22 cellular contexts compared by ENCODE assay signal in the genomic region with DNA sequence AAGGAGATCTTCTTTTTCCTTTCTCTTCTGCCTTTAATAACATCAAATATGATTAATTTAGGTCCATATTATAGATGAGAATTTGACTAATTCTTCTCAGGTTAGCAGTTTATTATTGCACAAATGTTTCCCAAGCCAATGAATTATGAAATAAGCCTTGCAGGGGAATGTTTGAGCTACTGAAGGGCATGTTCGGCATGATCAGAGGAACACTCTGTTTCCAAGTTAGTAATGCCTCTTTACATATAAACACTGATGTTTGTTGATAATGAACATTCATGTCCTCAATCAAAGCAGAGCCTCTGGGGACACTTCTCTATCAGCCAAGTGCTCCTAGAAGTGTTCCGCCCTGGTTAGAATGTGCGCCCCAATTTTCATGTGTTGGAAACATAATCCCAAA. TPM values are rescaled to one million over a fixed set of nuclear protein-coding genes. Genes with fewer than 3 reads are reported as not detected.
A peak's percentile ranks its signal among the peaks of the same experiment; 100 is the strongest.
DNase-seq lines count a peak whose midpoint lies in the region; ATAC-seq and TF ChIP-seq lines count a peak whose summit lies in the region.
"Had no signal": no experiment of that assay in that cellular context is flagged by ENCODE, and none has a peak within 500 bp of the region (broad histone marks: within the 10 kb centered on the region; RNA-seq: fewer than 3 reads in every experiment).

No MANE protein-coding gene starts in this region.

- no peak overlapping the region for H3K4me3 ChIP-seq in adipocyte (ENCODE audit: low read length)
- no peak overlapping the region for H3K4me3 ChIP-seq in right lobe of liver
- H3K4me3 ChIP-seq: A549; BLaER1 treated with 17β-estradiol and CSF1 and Interleukin-3, amounts not matched to agents 10 nM and 100 nM; GM12878; GM23338 had no signal

- peak; percentile 16 for DNase-seq in adipocyte (ENCODE audit: low read depth)
- DNase-seq in left lobe of liver (ENCODE audit: low spot score): no peak
- DNase-seq in right lobe of liver: no peak
- DNase-seq in GM20000 (ENCODE audit: low spot score): no peak
- no peak for DNase-seq in NCI-H2196 treated with DMSO at 0.1 percent for 48 hours (lab: John Stamatoyannopoulos, UW; ENCODE audit: unreplicated experiment)
- DNase-seq: 8988T; ACHN; AML-193; BE2C; CD4-positive, alpha-beta T cell; CD8-positive, alpha-beta memory T cell; DMS 273 treated with DMSO at 0.1 percent for 48 hours; DMS79; EL; GDM1; H9 had no signal

- H3K9me3 ChIP-seq in adipocyte (ENCODE audit: control insufficient read depth, low read length) (no peaks in the 10 kb centered on the region), right lobe of liver (no peaks in the 10 kb centered on the region)
- H3K9me3 ChIP-seq: A549 had no signal

- TF ChIP-seq POLR2A in right lobe of liver (IDR thresholded peaks at IDR 0.05): no peak

- H3K27me3 ChIP-seq in adipocyte (replicated peaks; ENCODE audit: control insufficient read depth, insufficient read depth, low read length): peaks cover 53% of the 10 kb centered on the region
- no peaks in the 10 kb centered on the region for H3K27me3 ChIP-seq in right lobe of liver
- H3K27me3 ChIP-seq: BE2C; BLaER1 treated with 17β-estradiol and CSF1 and Interleukin-3, amounts not matched to agents 10 nM and 100 nM had no signal

- no peak overlapping the region for H3K9ac ChIP-seq in adipocyte (ENCODE audit: low read length)
- H3K9ac ChIP-seq: BLaER1 treated with 17β-estradiol and CSF1 and Interleukin-3, amounts not matched to agents 10 nM and 100 nM had no signal

- TF ChIP-seq CTCF in right lobe of liver (IDR thresholded peaks at IDR 0.05) (no peak), GM20000 (IDR thresholded peaks at IDR 0.05; ENCODE audit: extremely low read depth, missing control alignments) (no peak)

- peak overlapping the region in 2 of 3 donors; percentile 22 to 30 for H3K27ac ChIP-seq in right lobe of liver
- H3K27ac ChIP-seq: A549; BLaER1 treated with 17β-estradiol and CSF1 and Interleukin-3, amounts not matched to agents 10 nM and 100 nM had no signal

- H3K36me3 ChIP-seq in adipocyte (ENCODE audit: control insufficient read depth, insufficient read depth, low read length, severe bottlenecking) (no peaks in the 10 kb centered on the region), right lobe of liver (no peaks in the 10 kb centered on the region)
- H3K36me3 ChIP-seq: BE2C; BLaER1 treated with 17β-estradiol and CSF1 and Interleukin-3, amounts not matched to agents 10 nM and 100 nM had no signal

- intact Hi-C loops in right lobe of liver (cut with DNase I): no loop called here

- peaks cover 13% of the 10 kb centered on the region for H3K4me1 ChIP-seq in adipocyte (ENCODE audit: control insufficient read depth, insufficient read depth, low read length)
- peaks cover 0 to 43% (median 16%) of the 10 kb centered on the region in 4 donors for H3K4me1 ChIP-seq in right lobe of liver
- H3K4me1 ChIP-seq: A549, BE2C had no signal

- peak; percentile 43 for ATAC-seq in left lobe of liver
- ATAC-seq in right lobe of liver: peak; percentile 20 to 68 (median 44)
- ATAC-seq: A549, GM12878, GM23338, HCT116 had no signal

- WGBS in right lobe of liver (ENCODE audit: insufficient coverage, low coverage, low lambda C conversion rate, missing lambda C conversion rate): 40% methylated on average over 3 of the region's 3 CpGs

RNA-seq across cellular contexts. Expression of gene CYP1A1, which starts 10.0 kb away (rescaled TPM):
- total RNA-seq in left lobe of liver (1.6 TPM), right lobe of liver (10 to 100 TPM in 1 of 6 experiments, 1 to 10 TPM in 4, under 1 TPM in 1; 0.31 to 12.5 (median 2.9) TPM)
- total RNA-seq: CD4-positive, alpha-beta T cell had no signal

RNA-seq across cellular contexts. Expression of gene CYP1A2, which starts 13.3 kb away (rescaled TPM):
- total RNA-seq in left lobe of liver (120 TPM), right lobe of liver (100 to 1,000 TPM in 2 of 6 experiments, 10 to 100 TPM in 2, 1 to 10 TPM in 1, under 1 TPM in 1; 0.81 to 235 (median 65.0) TPM)
- total RNA-seq: CD4-positive, alpha-beta T cell; CD8-positive, alpha-beta memory T cell; GM12878; GM23338; H4; H9 had no signal

RNA-seq across cellular contexts. Expression of gene EDC3, which starts 39.5 kb away (rescaled TPM):
- total RNA-seq in left lobe of liver (13.4 TPM), right lobe of liver (10 to 100 TPM; 10.9 to 16.2 (median 11.8) TPM)

RNA-seq across cellular contexts. Expression of gene CSK, which starts 46.6 kb away (rescaled TPM):
- total RNA-seq in left lobe of liver (32.7 TPM), right lobe of liver (10 to 100 TPM; 22.2 to 50.9 (median 32.7) TPM)
